Comparison of ENCODE assay signal across 17 cellular contexts in the genomic region with DNA sequence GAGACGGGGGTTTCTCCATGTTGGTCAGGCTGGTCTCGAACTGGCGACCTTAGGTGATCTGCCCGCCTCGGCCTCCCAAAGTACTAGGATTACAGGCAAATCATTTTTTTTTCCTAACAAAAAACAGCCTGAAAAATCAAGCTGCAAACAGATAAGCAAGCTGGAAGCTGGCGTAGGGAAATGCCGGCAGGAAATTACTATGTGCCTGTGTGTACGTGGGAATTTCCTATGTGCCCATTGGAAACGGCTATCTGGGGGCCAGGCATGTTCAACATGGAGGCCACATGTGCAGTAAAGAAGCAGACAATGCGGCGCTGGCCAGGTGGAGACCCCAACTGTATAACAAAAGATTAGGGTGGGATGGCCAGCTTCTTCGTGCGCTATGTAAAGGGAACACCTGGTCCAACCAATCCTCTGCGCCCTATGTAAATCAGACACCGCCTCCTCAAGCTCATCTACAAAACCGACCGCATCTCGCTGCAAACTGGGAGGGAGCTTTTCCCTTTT. TPM values are rescaled to one million over a fixed set of nuclear protein-coding genes. Genes with fewer than 3 reads are reported as not detected.
"Had no signal": no experiment of that assay in that cellular context is flagged by ENCODE, and none has a peak within 500 bp of the region (broad histone marks: within the 10 kb centered on the region; RNA-seq: fewer than 3 reads in every experiment).

No MANE protein-coding gene starts in this region.

- ATAC-seq: activated naive CD8-positive, alpha-beta T cell treated with anti-CD3 and anti-CD28 coated beads, Interleukin-2, amount 50 U/mL, for 24 hours had no signal

- H3K27me3 ChIP-seq: dorsolateral prefrontal cortex, right lobe of liver had no signal

- H3K27ac Mint-ChIP-seq: activated CD4-positive, alpha-beta T cell treated with anti-CD3 and anti-CD28 coated beads, Interleukin-2, amount 10 ng/mL, durations not matched to agents 7 days and 5 days; activated naive CD8-positive, alpha-beta T cell treated with anti-CD3 and anti-CD28 coated beads, Interleukin-2, amount 50 U/mL, for 24 hours; nephron progenitor cell; stimulated activated naive CD8-positive, alpha-beta T cell treated with anti-CD3 and anti-CD28 coated beads, Interleukin-15, Interleukin-2, amounts not matched to agents 100 ng/mL and 50 ng/mL, for 24 hours; type B pancreatic cell had no signal

- H3K36me3 Mint-ChIP-seq: type B pancreatic cell had no signal

- DNase-seq: activated CD4-positive, alpha-beta T cell treated with anti-CD3 and anti-CD28 coated beads, Interleukin-2, amount 10 ng/mL, durations not matched to agents 7 days and 5 days; activated naive CD4-positive, alpha-beta T cell; activated naive CD8-positive, alpha-beta T cell treated with anti-CD3 and anti-CD28 coated beads, Interleukin-2, amount 50 U/mL, for 24 hours; dorsolateral prefrontal cortex; hippocampal formation; nephron progenitor cell; occipital lobe; right lobe of liver had no signal

- H3K4me1 ChIP-seq: right lobe of liver had no signal

- H3K36me3 ChIP-seq: right lobe of liver had no signal

- H3K27ac ChIP-seq: dorsolateral prefrontal cortex, right lobe of liver had no signal

- H3K9me3 ChIP-seq: right lobe of liver had no signal

- H3K4me3 Mint-ChIP-seq: activated CD4-positive, alpha-beta T cell treated with anti-CD3 and anti-CD28 coated beads, Interleukin-2, amount 10 ng/mL, durations not matched to agents 7 days and 5 days; activated naive CD8-positive, alpha-beta T cell treated with anti-CD3 and anti-CD28 coated beads, Interleukin-2, amount 50 U/mL, for 24 hours; nephron progenitor cell; stimulated activated naive CD8-positive, alpha-beta T cell treated with anti-CD3 and anti-CD28 coated beads, Interleukin-15, Interleukin-2, amounts not matched to agents 100 ng/mL and 50 ng/mL, for 24 hours; type B pancreatic cell had no signal

- H3K4me3 ChIP-seq: dorsolateral prefrontal cortex, right lobe of liver had no signal

RNA-seq across cellular contexts. Expression of a gene that starts 9.1 kb away (rescaled TPM):
- total RNA-seq: activated CD4-positive, alpha-beta T cell treated with anti-CD3 and anti-CD28 coated beads, Interleukin-2, amount 10 ng/mL, durations not matched to agents 7 days and 5 days; activated CD8-positive, alpha-beta memory T cell treated with anti-CD3 and anti-CD28 coated beads for 36 hours; aorta; chondrocyte; dorsolateral prefrontal cortex; kidney epithelial cell; occipital lobe; posterior vena cava; right lobe of liver; temporal lobe had no signal
- polyA plus RNA-seq: aorta, esophagus had no signal
